Comparison of ENCODE assay signal across 9 cellular contexts in genomic region chr2:138814123-138814883, GRCh38. TPM values are rescaled to one million over a fixed set of nuclear protein-coding genes. Genes with fewer than 3 reads are reported as not detected.
A peak's percentile ranks its signal among the peaks of the same experiment; 100 is the strongest.
DNase-seq lines count a peak whose midpoint lies in the region; ATAC-seq and TF ChIP-seq lines count a peak whose summit lies in the region.
"Had no signal": no experiment of that assay in that cellular context is flagged by ENCODE, and none has a peak within 500 bp of the region (broad histone marks: within the 10 kb centered on the region; RNA-seq: fewer than 3 reads in every experiment).

No MANE protein-coding gene starts in this region.

- H3K4me1 ChIP-seq in cardiac muscle cell (ENCODE audit: low read depth) = no peaks in the 10 kb centered on the region
- no peaks in the 10 kb centered on the region for H3K4me1 ChIP-seq in heart left ventricle
- no peaks in the 10 kb centered on the region for H3K4me1 ChIP-seq in upper lobe of right lung

- ATAC-seq in heart left ventricle (no peak), upper lobe of right lung (peak; percentile 70), left ventricle myocardium superior (no peak), HG03439 (IDR thresholded peaks at IDR 0.05; ENCODE audit: unreplicated experiment) (no peak)

- 70 to 72% (median 71%) methylated on average over 4 of the region's 4 CpGs for whole genome bisulfite sequencing in heart left ventricle, 4 donors

- H3K4me3 ChIP-seq in cardiac muscle cell (no peak overlapping the region), heart left ventricle (no peak overlapping the region), astrocyte of the cerebellum (ENCODE audit: low read depth, low read length) (no peak overlapping the region), upper lobe of right lung (no peak overlapping the region)

- H3K36me3 ChIP-seq in cardiac muscle cell (no peaks in the 10 kb centered on the region), heart left ventricle (no peaks in the 10 kb centered on the region), upper lobe of right lung (no peaks in the 10 kb centered on the region)

- in situ Hi-C loops in astrocyte of the cerebellum (cut with HindIII; ENCODE audit: low sequenced_read_pairs) = loop anchor here (25.0 kb wide), 1 partner anchor 902 kb away; no protein-coding TSS in a partner anchor

- TF ChIP-seq POLR2A in heart left ventricle (IDR thresholded peaks at IDR 0.05) = no peak

- H3K27ac ChIP-seq in cardiac muscle cell = no peak overlapping the region
- H3K27ac ChIP-seq in heart left ventricle = no peak overlapping the region
- H3K27ac ChIP-seq in upper lobe of right lung = no peak overlapping the region

- H3K27me3 ChIP-seq in cardiac muscle cell (no peaks in the 10 kb centered on the region), heart left ventricle (peaks cover 0 to 5% (median 0%) of the 10 kb centered on the region in 9 donors), upper lobe of right lung (no peaks in the 10 kb centered on the region)

- TF ChIP-seq CTCF in cardiac muscle cell (IDR thresholded peaks at IDR 0.05; ENCODE audit: low read depth, low read length) = peak; percentile 15
- TF ChIP-seq CTCF in heart left ventricle (IDR thresholded peaks at IDR 0.05) = peak in 1 of 12 donors; percentile 9
- TF ChIP-seq CTCF in astrocyte of the cerebellum (IDR thresholded peaks at IDR 0.05; ENCODE audit: low read depth, low read length, missing control alignments) = peak; percentile 18
- peak; percentile 19 for TF ChIP-seq CTCF in upper lobe of right lung (IDR thresholded peaks at IDR 0.05)

- H3K9me3 ChIP-seq in cardiac muscle cell (ENCODE audit: low read depth) = no peaks in the 10 kb centered on the region
- no peaks in the 10 kb centered on the region for H3K9me3 ChIP-seq in heart left ventricle
- H3K9me3 ChIP-seq in upper lobe of right lung = no peaks in the 10 kb centered on the region

- intact Hi-C loops in heart left ventricle (cut with DNase I) (no loop called here), upper lobe of right lung (cut with DNase I) (no loop called here), left ventricle myocardium superior (cut with micrococcal nuclease) (no loop called here)

- DNase-seq in cardiac muscle cell (ENCODE audit: low read depth in 1 of 2, low spot score in 1 of 2) = no peak
- no peak for DNase-seq in heart left ventricle
- peak; percentile 28 for DNase-seq in NCI-H2081 treated with DMSO at 0.1 percent for 48 hours (lab: John Stamatoyannopoulos, UW)
- no peak for DNase-seq in astrocyte of the cerebellum (ENCODE audit: low read depth)
- DNase-seq in upper lobe of right lung = no peak
- no peak for DNase-seq in OCI-M2 (lab: John Stamatoyannopoulos, UW; ENCODE audit: unreplicated experiment)
- no peak for DNase-seq in left ventricle myocardium superior

RNA-seq across cellular contexts. Expression of gene NXPH2, which starts 34.1 kb away (rescaled TPM):
- total RNA-seq in cardiac muscle cell (8.4 and 10.5 TPM in 2 replicates), heart left ventricle (under 1 TPM in 1 of 9 donors, not detected in 8; 0.91 TPM), upper lobe of right lung (not detected), left ventricle myocardium superior (not detected)
- polyA plus RNA-seq in cardiac muscle cell (4.7 and 5.4 TPM in 2 replicates), heart left ventricle (not detected)
- polyA plus RNA-seq: BJ had no signal
